Comparison of ENCODE assay signal across 8 cellular contexts in genomic region chr1:167661527-167662436, GRCh38. TPM values are rescaled to one million over a fixed set of nuclear protein-coding genes. Genes with fewer than 3 reads are reported as not detected.
A peak's percentile ranks its signal among the peaks of the same experiment; 100 is the strongest.
DNase-seq lines count a peak whose midpoint lies in the region; ATAC-seq, FAIRE-seq and TF ChIP-seq lines count a peak whose summit lies in the region.

No MANE protein-coding gene starts in this region.

- peaks cover 19 to 59% of the 10 kb centered on the region in 2 donors for H3K4me1 ChIP-seq in naive thymus-derived CD4-positive, alpha-beta T cell (ENCODE audit: control insufficient read depth in 2 of 2, insufficient read depth in 2 of 2, low read length in 2 of 2)
- no peaks in the 10 kb centered on the region for H3K4me1 ChIP-seq in pancreas

- peaks cover 65 to 98% (median 91%) of the 10 kb centered on the region in 7 donors for H3K4me1 Mint-ChIP-seq in naive thymus-derived CD4-positive, alpha-beta T cell
- peaks cover 43% of the 10 kb centered on the region for H3K4me1 Mint-ChIP-seq in nephron progenitor cell

- 80 to 82% methylated on average over 3 of the region's 3 CpGs for WGBS in pancreas, 2 donors

- no peaks in the 10 kb centered on the region for H3K27me3 Mint-ChIP-seq in naive thymus-derived CD4-positive, alpha-beta T cell
- H3K27me3 Mint-ChIP-seq in nephron progenitor cell (ENCODE audit: low read depth, poor library complexity) = peaks cover 4% of the 10 kb centered on the region

- intact Hi-C loops in naive thymus-derived CD4-positive, alpha-beta T cell (cut with micrococcal nuclease) = no loop called here
- intact Hi-C loops in pancreas (cut with DNase I) = no loop called here

- CTCF ChIA-PET in BJ (lab: Yijun Ruan, JAX) = interaction anchor here (0.9 to 1.5 kb wide), 4 partner anchors 12 to 160 kb away, joined by 3 to 5 read pairs (median 4); no protein-coding TSS in a partner anchor
- CTCF ChIA-PET in naive thymus-derived CD4-positive, alpha-beta T cell (lab: Charles Lee) = interaction anchor here (1.7 kb wide), 1 partner anchor 61 kb away, joined by 6 read pairs; no protein-coding TSS in a partner anchor

- H3K27ac ChIP-seq in cingulate gyrus (ENCODE audit: low read depth, low read length) (peak overlapping the region; percentile 32), pancreas (no peak overlapping the region)
- H3K27ac ChIP-seq in naive thymus-derived CD4-positive, alpha-beta T cell (ENCODE audit: low read depth, low read length) = peak overlapping the region; percentile 0

- no peaks in the 10 kb centered on the region for H3K9me3 Mint-ChIP-seq in naive thymus-derived CD4-positive, alpha-beta T cell
- no peaks in the 10 kb centered on the region for H3K9me3 Mint-ChIP-seq in nephron progenitor cell

- peak overlapping the region in 6 of 10 donors; percentile 1 to 38 (median 26) for H3K4me3 Mint-ChIP-seq in naive thymus-derived CD4-positive, alpha-beta T cell
- no peak overlapping the region for H3K4me3 Mint-ChIP-seq in nephron progenitor cell

- H3K4me3 ChIP-seq in BJ (ENCODE audit: low read depth, low read length) = no peak overlapping the region
- H3K4me3 ChIP-seq in LNCaP clone FGC (ENCODE audit: low read depth, low read length) = no peak overlapping the region
- no peak overlapping the region for H3K4me3 ChIP-seq in naive thymus-derived CD4-positive, alpha-beta T cell (ENCODE audit: low read length)
- no peak overlapping the region for H3K4me3 ChIP-seq in pancreas

- no peak for TF ChIP-seq CTCF in BJ (IDR thresholded peaks at IDR 0.05; ENCODE audit: insufficient read depth, low read depth, low read length)
- no peak for TF ChIP-seq CTCF in LNCaP clone FGC (IDR thresholded peaks at IDR 0.05; ENCODE audit: control insufficient read depth, extremely low read depth, insufficient read depth)
- TF ChIP-seq CTCF in nephron progenitor cell (IDR thresholded peaks at IDR 0.05) = no peak
- no peak for TF ChIP-seq CTCF in pancreas (IDR thresholded peaks at IDR 0.05)

- no peaks in the 10 kb centered on the region for H3K27me3 ChIP-seq in BJ (ENCODE audit: control insufficient read depth, insufficient read depth, low read length)
- no peaks in the 10 kb centered on the region for H3K27me3 ChIP-seq in naive thymus-derived CD4-positive, alpha-beta T cell (ENCODE audit: control insufficient read depth in 2 of 2, insufficient read depth in 2 of 2, low read length in 2 of 2)
- no peaks in the 10 kb centered on the region for H3K27me3 ChIP-seq in pancreas

- DNase-seq in BJ (ENCODE audit: low read depth) (peak; percentile 62), LNCaP clone FGC (ENCODE audit: low read depth) (peak; percentile 37), nephron progenitor cell (no peak), NCI-H128 (lab: John Stamatoyannopoulos, UW; ENCODE audit: unreplicated experiment) (no peak), pancreas (no peak)
- DNase-seq in naive thymus-derived CD4-positive, alpha-beta T cell = no peak

- FAIRE-seq in pancreas (lab: Jason Lieb, UNC) = no peak

- H3K9me3 ChIP-seq in naive thymus-derived CD4-positive, alpha-beta T cell (ENCODE audit: control insufficient read depth in 2 of 3, low read length in 3 of 3) = no peaks in the 10 kb centered on the region
- no peaks in the 10 kb centered on the region for H3K9me3 ChIP-seq in pancreas

- no peak for ATAC-seq in naive thymus-derived CD4-positive, alpha-beta T cell
- ATAC-seq in HG02763 (IDR thresholded peaks at IDR 0.05; ENCODE audit: unreplicated experiment) (no peak), pancreas (no peak)

- POLR2A ChIA-PET in BJ (lab: Charles Lee) = no interaction called here
- POLR2A ChIA-PET in naive thymus-derived CD4-positive, alpha-beta T cell (lab: Charles Lee) = interaction anchor here (0.6 kb wide), 1 partner anchor 564 kb away, joined by 3 read pairs; no protein-coding TSS in a partner anchor

- H3K36me3 Mint-ChIP-seq in naive thymus-derived CD4-positive, alpha-beta T cell = peaks cover 0 to 25% (median 13%) of the 10 kb centered on the region in 5 donors
- H3K36me3 Mint-ChIP-seq in nephron progenitor cell (ENCODE audit: low read depth) = no peaks in the 10 kb centered on the region

- H3K27ac Mint-ChIP-seq in naive thymus-derived CD4-positive, alpha-beta T cell = peak overlapping the region; percentile 45 to 89 (median 75)
- no peak overlapping the region for H3K27ac Mint-ChIP-seq in nephron progenitor cell

- H3K36me3 ChIP-seq in BJ (ENCODE audit: control insufficient read depth, insufficient read depth, low read length) = no peaks in the 10 kb centered on the region
- H3K36me3 ChIP-seq in naive thymus-derived CD4-positive, alpha-beta T cell (ENCODE audit: control insufficient read depth in 2 of 3, insufficient read depth in 3 of 3, low read length in 3 of 3) = peaks cover 0 to 55% (median 0%) of the 10 kb centered on the region in 3 experiments
- H3K36me3 ChIP-seq in pancreas = no peaks in the 10 kb centered on the region

RNA-seq across cellular contexts. Expression of gene RCSD1, which starts 31.8 kb away (rescaled TPM):
- polyA plus RNA-seq in BJ (2011; rRNA removed) (not detected in 2 replicates), pancreas (1 to 10 TPM in 1 of 2 donors, under 1 TPM in 1; 0.89 to 1.9 TPM)
- polyA minus RNA-seq in BJ (2011; rRNA and poly(A)+ RNA removed) = not detected in 2 replicates
- total RNA-seq in naive thymus-derived CD4-positive, alpha-beta T cell = 100 to 1,000 TPM in 4 of 5 experiments, 10 to 100 TPM in 1; 75.0 to 153 (median 140) TPM
- 100 to 1,000 TPM in 1 of 2 donors, 10 to 100 TPM in 1; 94.7 to 135 TPM for polyA plus RNA-seq in naive thymus-derived CD4-positive, alpha-beta T cell
- total RNA-seq in pancreas = 1 to 10 TPM in 4 of 6 donors, under 1 TPM in 2; 0.59 to 6.7 (median 1.7) TPM

RNA-seq across cellular contexts. Expression of gene MPZL1, which starts 60.0 kb away (rescaled TPM):
- polyA plus RNA-seq in BJ (2011; rRNA removed) (79.1 and 125 TPM in 2 replicates), pancreas (1 to 10 TPM; 6.3 to 9.3 TPM)
- polyA minus RNA-seq in BJ (2011; rRNA and poly(A)+ RNA removed) = 62.1 and 64.5 TPM in 2 replicates
- 10 to 100 TPM in 2 of 5 experiments, 1 to 10 TPM in 3; 4.8 to 25.3 (median 8.6) TPM for total RNA-seq in naive thymus-derived CD4-positive, alpha-beta T cell
- 10 to 100 TPM; 12.2 to 19.0 TPM for polyA plus RNA-seq in naive thymus-derived CD4-positive, alpha-beta T cell
- total RNA-seq in pancreas = 10 to 100 TPM; 17.3 to 46.6 (median 23.5) TPM

Comparison
In these comparisons a context has a peak if more than half of its experiments do, and no peak if none do; other contexts are left out.
1. DNase-seq: peak in BJ (single experiment) and LNCaP clone FGC (single experiment); none in naive thymus-derived CD4-positive, alpha-beta T cell (0 of 9), nephron progenitor cell (single experiment), NCI-H128 (single experiment) and pancreas (0 of 6).
2. H3K27ac ChIP-seq: peak in cingulate gyrus (single experiment) and naive thymus-derived CD4-positive, alpha-beta T cell (single experiment); none in pancreas (0 of 4).
3. RNA of gene RCSD1, which starts 31.8 kb away (polyA plus RNA-seq): 94.7 to 135 TPM in naive thymus-derived CD4-positive, alpha-beta T cell; 0.89 to 1.9 TPM in pancreas and not detected in BJ; every median in the first group is over 10 times any median in the second.